Comparison of ENCODE assay signal across 24 cellular contexts in the genomic region with DNA sequence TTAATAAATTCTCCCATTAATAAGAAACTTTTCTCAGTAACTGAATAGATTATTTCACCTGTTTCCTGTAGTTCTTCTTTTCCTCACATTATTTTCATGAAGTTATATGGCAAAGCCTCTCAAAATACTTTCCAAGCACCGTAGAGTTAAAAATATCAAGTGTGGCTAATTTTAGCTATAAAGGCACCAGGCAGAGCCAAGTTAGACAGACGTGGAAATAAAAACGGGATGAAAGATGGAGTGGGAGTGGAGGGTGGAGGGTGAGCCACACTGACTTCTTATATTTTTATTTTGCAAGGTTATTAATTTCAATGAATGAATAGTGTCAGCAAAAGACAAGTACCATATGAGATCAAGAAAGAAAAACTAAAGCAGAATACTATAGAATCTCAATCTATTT.
DNase-seq lines count a peak whose midpoint lies in the region; ATAC-seq and TF ChIP-seq lines count a peak whose summit lies in the region.
"Had no signal": no experiment of that assay in that cellular context is flagged by ENCODE, and none has a peak within 500 bp of the region (broad histone marks: within the 10 kb centered on the region; RNA-seq: fewer than 3 reads in every experiment).

No MANE protein-coding gene starts in this region.

- H3K27me3 Mint-ChIP-seq in brain, result no peaks in the 10 kb centered on the region
- H3K27me3 Mint-ChIP-seq in stimulated activated memory B cell treated with anti-CD40 and anti-IgM and Interleukin-4, amounts not matched to agents 10 μg/mL and 1 μg/mL and 100 μg/mL, for 72 hours, result peaks cover 45% of the 10 kb centered on the region

- no peaks in the 10 kb centered on the region for H3K36me3 ChIP-seq in heart left ventricle
- peaks cover 11% of the 10 kb centered on the region for H3K36me3 ChIP-seq in osteoblast (ENCODE audit: insufficient read depth, low read length)
- H3K36me3 ChIP-seq: esophagus muscularis mucosa had no signal

- no peak for TF ChIP-seq POLR2A in heart left ventricle (IDR thresholded peaks at IDR 0.05)

- TF ChIP-seq CTCF in brain (conservative IDR thresholded peaks at IDR 0.05) (no peak), heart left ventricle (IDR thresholded peaks at IDR 0.05) (no peak), osteoblast (IDR thresholded peaks at IDR 0.05; ENCODE audit: extremely low read depth, low read depth, low read length) (no peak)

- H4K20me1 ChIP-seq in osteoblast (ENCODE audit: insufficient read depth, low read length), result peaks cover 81% of the 10 kb centered on the region

- H3K27me3 ChIP-seq in heart left ventricle (no peaks in the 10 kb centered on the region), osteoblast (ENCODE audit: insufficient read depth, low read length) (no peaks in the 10 kb centered on the region)
- H3K27me3 ChIP-seq: esophagus muscularis mucosa, MG63, testis had no signal

- DNase-seq in heart left ventricle (no peak), osteoblast (ENCODE audit: insufficient read length, low spot score, missing footprints) (no peak), NCI-H1092 (lab: John Stamatoyannopoulos, UW) (no peak)
- DNase-seq: activated CD4-positive, alpha-beta T cell treated with anti-CD3 and anti-CD28 coated beads, Interleukin-2, amount 50 U/mL, for 48 hours; activated CD4-positive, CD25-positive, alpha-beta regulatory T cell; activated CD8-positive, alpha-beta memory T cell treated with anti-CD3 and anti-CD28 coated beads, Interleukin-2, amount 50 U/mL, for 48 hours; activated naive CD8-positive, alpha-beta T cell treated with anti-CD3 and anti-CD28 coated beads for 36 hours; CD4-positive, alpha-beta memory T cell; effector CD8-positive, alpha-beta T cell; HFFc6; KBM-7; MG63; NCI-H1417 treated with DMSO at 0.1 percent for 48 hours; NCI-H2081 treated with DMSO at 0.1 percent for 48 hours; NCI-H446; stimulated activated CD4-positive, alpha-beta T cell treated with anti-CD3 and anti-CD28 coated beads, Interleukin-4, amount 100 ng/mL, for 1 hour; stimulated activated naive B cell treated with anti-CD40 and anti-IgM and Interleukin-4, amounts not matched to agents 10 μg/mL and 1 μg/mL and 100 μg/mL, for 72 hours; testis had no signal

- H3K4me1 Mint-ChIP-seq in brain, result peaks cover 82% of the 10 kb centered on the region
- H3K4me1 Mint-ChIP-seq in stimulated activated memory B cell treated with anti-CD40 and anti-IgM and Interleukin-4, amounts not matched to agents 10 μg/mL and 1 μg/mL and 100 μg/mL, for 72 hours, result no peaks in the 10 kb centered on the region

- peak overlapping the region in 4 of 5 experiments; percentile 68 to 89 (median 74) for H3K27ac Mint-ChIP-seq in brain
- no peak overlapping the region for H3K27ac Mint-ChIP-seq in stimulated activated memory B cell treated with anti-CD40 and anti-IgM and Interleukin-4, amounts not matched to agents 10 μg/mL and 1 μg/mL and 100 μg/mL, for 72 hours
- H3K27ac Mint-ChIP-seq: activated naive CD8-positive, alpha-beta T cell treated with anti-CD3 and anti-CD28 coated beads for 36 hours; CD4-positive, alpha-beta memory T cell; HFFc6; stimulated activated naive B cell treated with anti-CD40 and anti-IgM and Interleukin-4, amounts not matched to agents 10 μg/mL and 1 μg/mL and 100 μg/mL, for 72 hours had no signal

- peak; percentile 63 to 83 (median 72) for ATAC-seq in heart left ventricle
- no peak for ATAC-seq in HG03432 (IDR thresholded peaks at IDR 0.05; ENCODE audit: unreplicated experiment)
- no peak for ATAC-seq in stimulated activated memory B cell treated with anti-CD40 and anti-IgM and Interleukin-4, amounts not matched to agents 10 μg/mL and 1 μg/mL and 100 μg/mL, for 72 hours
- no peak for ATAC-seq in GM18517 (IDR thresholded peaks at IDR 0.05; ENCODE audit: unreplicated experiment)
- ATAC-seq: stimulated activated naive B cell treated with anti-CD40 and anti-IgM and Interleukin-4, amounts not matched to agents 10 μg/mL and 1 μg/mL and 100 μg/mL, for 72 hours had no signal

- H3K9me3 ChIP-seq in heart left ventricle, result no peaks in the 10 kb centered on the region
- H3K9me3 ChIP-seq in osteoblast (ENCODE audit: low read depth, low read length), result no peaks in the 10 kb centered on the region
- H3K9me3 ChIP-seq: esophagus muscularis mucosa, MG63, testis had no signal

- WGBS in heart left ventricle, 4 donors, result 3 to 9% (median 6%) methylated on average over 3 of the region's 3 CpGs

- H3K79me2 ChIP-seq in osteoblast (ENCODE audit: insufficient read depth, low read length), result peaks cover 99% of the 10 kb centered on the region

- peaks cover 0 to 11% (median 2%) of the 10 kb centered on the region in 5 experiments for H3K9me3 Mint-ChIP-seq in brain
- H3K9me3 Mint-ChIP-seq in stimulated activated memory B cell treated with anti-CD40 and anti-IgM and Interleukin-4, amounts not matched to agents 10 μg/mL and 1 μg/mL and 100 μg/mL, for 72 hours, result no peaks in the 10 kb centered on the region
- H3K9me3 Mint-ChIP-seq: activated naive CD8-positive, alpha-beta T cell treated with anti-CD3 and anti-CD28 coated beads for 36 hours; CD4-positive, alpha-beta memory T cell; HFFc6 had no signal

- H3K4me3 ChIP-seq in heart left ventricle (peak overlapping the region in 4 of 12 donors; percentile 6 to 27 (median 14)), osteoblast (ENCODE audit: insufficient read depth, low read length) (no peak overlapping the region)
- H3K4me3 ChIP-seq: esophagus muscularis mucosa, MG63, testis had no signal

- intact Hi-C loops in heart left ventricle (cut with DNase I), result loop anchor here in 2 of 10 donors (5.0 kb wide), 1 partner anchor 71 kb away; a partner anchor contains a TSS

- H3K4me1 ChIP-seq in heart left ventricle, result peaks cover 0 to 69% (median 37%) of the 10 kb centered on the region in 12 donors
- H3K4me1 ChIP-seq in osteoblast (ENCODE audit: insufficient read depth, low read length), result peaks cover 15% of the 10 kb centered on the region

- H3K27ac ChIP-seq in heart left ventricle, result peak overlapping the region in 11 of 12 donors; percentile 1 to 78 (median 64)
- peak overlapping the region; percentile 47 for H3K27ac ChIP-seq in osteoblast (ENCODE audit: low read depth, low read length)
- H3K27ac ChIP-seq: RWPE1, testis had no signal

- H3K36me3 Mint-ChIP-seq in brain, result peaks cover 48% of the 10 kb centered on the region
- H3K36me3 Mint-ChIP-seq in stimulated activated memory B cell treated with anti-CD40 and anti-IgM and Interleukin-4, amounts not matched to agents 10 μg/mL and 1 μg/mL and 100 μg/mL, for 72 hours, result peaks cover 5% of the 10 kb centered on the region
- H3K36me3 Mint-ChIP-seq: activated naive CD8-positive, alpha-beta T cell treated with anti-CD3 and anti-CD28 coated beads for 36 hours; CD4-positive, alpha-beta memory T cell had no signal

- H3K4me3 Mint-ChIP-seq in brain, result peak overlapping the region in 4 of 5 experiments; percentile 30 to 62 (median 55)
- H3K4me3 Mint-ChIP-seq in stimulated activated memory B cell treated with anti-CD40 and anti-IgM and Interleukin-4, amounts not matched to agents 10 μg/mL and 1 μg/mL and 100 μg/mL, for 72 hours, result no peak overlapping the region
- H3K4me3 Mint-ChIP-seq: activated naive CD8-positive, alpha-beta T cell treated with anti-CD3 and anti-CD28 coated beads for 36 hours; CD4-positive, alpha-beta memory T cell; HFFc6; stimulated activated naive B cell treated with anti-CD40 and anti-IgM and Interleukin-4, amounts not matched to agents 10 μg/mL and 1 μg/mL and 100 μg/mL, for 72 hours had no signal

- no peak overlapping the region for H2AFZ ChIP-seq in osteoblast (ENCODE audit: low read length)

- H3K4me2 ChIP-seq in osteoblast (ENCODE audit: insufficient read depth, low read length), result peak overlapping the region; percentile 4

Comparison
In these comparisons a context has a peak if more than half of its experiments do, and no peak if none do; other contexts are left out.
1. ATAC-seq: peak in heart left ventricle (4 of 4); none in HG03432 (single experiment), stimulated activated memory B cell treated with anti-CD40 and anti-IgM and Interleukin-4, amounts not matched to agents 10 μg/mL and 1 μg/mL and 100 μg/mL, for 72 hours (single experiment) and GM18517 (single experiment).